In genomic region chr12:53530056-53530455, GRCh38 we compare ENCODE assay signal across 29 cellular contexts. TPM values are rescaled to one million over a fixed set of nuclear protein-coding genes. Genes with fewer than 3 reads are reported as not detected.
"Had no signal": no experiment of that assay in that cellular context is flagged by ENCODE, and none has a peak within 500 bp of the region (broad histone marks: within the 10 kb centered on the region; RNA-seq: fewer than 3 reads in every experiment).

No MANE protein-coding gene starts in this region.

- ATAC-seq: foreskin keratinocyte; heart right ventricle; naive thymus-derived CD4-positive, alpha-beta T cell; pancreas; psoas muscle; stimulated activated effector memory CD8-positive, alpha-beta T cell treated with anti-CD3 and anti-CD28 coated beads, Interleukin-12 subunit alpha, Interleukin-12 subunit beta, amount 100 ng/mL, for 72 hours; WTC11 had no signal

- DNase-seq: activated CD4-positive, alpha-beta memory T cell treated with anti-CD3 and anti-CD28 coated beads, Interleukin-2, amount 10 ng/mL, durations not matched to agents 7 days and 5 days; activated CD4-positive, alpha-beta T cell treated with anti-CD3 and anti-CD28 coated beads for 1 hour; activated CD4-positive, alpha-beta T cell treated with anti-CD3 and anti-CD28 coated beads, Interleukin-2, amount 10 ng/mL, durations not matched to agents 7 days and 5 days; activated CD8-positive, alpha-beta memory T cell treated with anti-CD3 and anti-CD28 coated beads, Interleukin-2, amount 50 U/mL, for 48 hours; activated gamma-delta T cell; activated naive CD4-positive, alpha-beta T cell treated with anti-CD3 and anti-CD28 coated beads, Interleukin-2, amount 10 ng/mL, durations not matched to agents 7 days and 5 days; activated naive CD8-positive, alpha-beta T cell treated with anti-CD3 and anti-CD28 coated beads, Interleukin-2, amount 10 ng/mL, durations not matched to agents 7 days and 5 days; activated T-cell treated with anti-CD3 and anti-CD28 coated beads, Interleukin-2, amount 50 U/mL, for 24 hours; dermis blood vessel endothelial cell; effector CD4-positive, alpha-beta T cell; foreskin keratinocyte; heart right ventricle; midbrain; naive thymus-derived CD4-positive, alpha-beta T cell; nucleus accumbens; pancreas; psoas muscle; sigmoid colon; small intestine; stimulated activated CD4-positive, alpha-beta T cell treated with anti-CD3 and anti-CD28 coated beads, Interleukin-4, amount 100 ng/mL, for 24 hours; T1000; uterus had no signal

RNA-seq across cellular contexts. Expression of gene NPFF, which starts 22.8 kb away (rescaled TPM):
- total RNA-seq: activated CD4-positive, alpha-beta memory T cell treated with anti-CD3 and anti-CD28 coated beads, Interleukin-2, amount 10 ng/mL, durations not matched to agents 7 days and 5 days; activated CD4-positive, alpha-beta T cell treated with anti-CD3 and anti-CD28 coated beads, Interleukin-2, amount 10 ng/mL, durations not matched to agents 7 days and 5 days; activated naive CD8-positive, alpha-beta T cell treated with anti-CD3 and anti-CD28 coated beads, Interleukin-2, amount 10 ng/mL, durations not matched to agents 7 days and 5 days; astrocyte; dermis blood vessel endothelial cell; esophagus muscularis mucosa; foreskin keratinocyte; heart right ventricle; kidney epithelial cell; lower leg skin; naive thymus-derived CD4-positive, alpha-beta T cell; pancreas; psoas muscle; sigmoid colon; subcutaneous adipose tissue; uterus had no signal
